Comparison of ENCODE assay signal across 8 cellular contexts in genomic region chr1:6185635-6186382, GRCh38. TPM values are rescaled to one million over a fixed set of nuclear protein-coding genes. Genes with fewer than 3 reads are reported as not detected.
DNase-seq lines count a peak whose midpoint lies in the region; ATAC-seq and TF ChIP-seq lines count a peak whose summit lies in the region.

No MANE protein-coding gene starts in this region.

- H3K4me3 ChIP-seq in AG09309 (ENCODE audit: control insufficient read depth, low read depth, low read length) = no peak overlapping the region
- no peak overlapping the region for H3K4me3 ChIP-seq in foreskin fibroblast (ENCODE audit: low read depth in 1 of 2, low read length in 2 of 2)

- DNase-seq in AG09309 (ENCODE audit: low read depth) = no peak
- DNase-seq in SK-MEL-5 (ENCODE audit: low read depth, low spot score) = peak; percentile 60
- peak; percentile 43 to 74 for DNase-seq in foreskin fibroblast
- DNase-seq in NK-92 treated with Interleukin-12 subunit alpha and Interleukin-12 subunit beta, amount 100 ng/mL, for 24 hours (lab: John Stamatoyannopoulos, UW) = no peak
- DNase-seq in omental fat pad (ENCODE audit: low spot score) = no peak
- no peak for DNase-seq in SW480 (ENCODE audit: low spot score)

- in situ Hi-C loops in SK-MEL-5 (cut with HindIII; ENCODE audit: low pct_unique_long_range_greater_than_20kb, low sequenced_read_pairs) = no loop called here

- ATAC-seq in GM21576 (IDR thresholded peaks at IDR 0.05; ENCODE audit: unreplicated experiment) (no peak), omental fat pad (ENCODE audit: low FRiP score) (no peak)

- peak; percentile 55 for TF ChIP-seq CTCF in AG09309 (IDR thresholded peaks at IDR 0.05; ENCODE audit: control insufficient read depth, insufficient read depth, low read depth, low read length, missing control alignments)
- TF ChIP-seq CTCF in GM12872 (IDR thresholded peaks at IDR 0.05; ENCODE audit: insufficient read depth, low read depth, low read length) = peak; percentile 52
- TF ChIP-seq CTCF in foreskin fibroblast (IDR thresholded peaks at IDR 0.05; ENCODE audit: low read depth, low read length) = peak; percentile 51
- no peak for TF ChIP-seq CTCF in omental fat pad (IDR thresholded peaks at IDR 0.05)

RNA-seq across cellular contexts. Expression of gene CHD5, which starts 5.7 kb away (rescaled TPM):
- total RNA-seq in SK-MEL-5 (2014; rRNA removed; shearing (Covaris generic)) = 0.08 and 0.13 TPM in 2 replicates
- polyA plus RNA-seq in SK-MEL-5 (2015; cell fraction: cytosol; rRNA removed) = 2.0 TPM in 1 of 2 replicates, not detected in the other
- 0.28 and 0.33 TPM in 2 replicates for polyA plus RNA-seq in SK-MEL-5 (2015; cell fraction: nucleus; rRNA removed)
- under 1 TPM in 3 of 4 donors, not detected in 1; 0.19 to 0.24 (median 0.19) TPM for total RNA-seq in omental fat pad

RNA-seq across cellular contexts. Expression of gene RPL22, which starts 13.6 kb away (rescaled TPM):
- 222 and 233 TPM in 2 replicates for total RNA-seq in SK-MEL-5 (2014; rRNA removed; shearing (Covaris generic))
- 181 and 197 TPM in 2 replicates for polyA plus RNA-seq in SK-MEL-5 (2015; cell fraction: cytosol; rRNA removed)
- 124 and 157 TPM in 2 replicates for polyA plus RNA-seq in SK-MEL-5 (2015; cell fraction: nucleus; rRNA removed)
- 100 to 1,000 TPM; 164 to 205 (median 191) TPM for total RNA-seq in omental fat pad

RNA-seq across cellular contexts. Expression of gene RNF207, which starts 20.1 kb away (rescaled TPM):
- 1.5 and 2.9 TPM in 2 replicates for total RNA-seq in SK-MEL-5 (2014; rRNA removed; shearing (Covaris generic))
- polyA plus RNA-seq in SK-MEL-5 (2015; cell fraction: cytosol; rRNA removed) = 1.2 and 2.0 TPM in 2 replicates
- polyA plus RNA-seq in SK-MEL-5 (2015; cell fraction: nucleus; rRNA removed) = 22.0 and 121 TPM in 2 replicates
- total RNA-seq in omental fat pad = 10 to 100 TPM in 2 of 4 donors, 1 to 10 TPM in 2; 5.2 to 48.2 (median 9.5) TPM

RNA-seq across cellular contexts. Expression of gene ICMT, which starts 50.0 kb away (rescaled TPM):
- 88.6 and 97.1 TPM in 2 replicates for total RNA-seq in SK-MEL-5 (2014; rRNA removed; shearing (Covaris generic))
- 81.7 and 106 TPM in 2 replicates for polyA plus RNA-seq in SK-MEL-5 (2015; cell fraction: cytosol; rRNA removed)
- 12.6 and 14.8 TPM in 2 replicates for polyA plus RNA-seq in SK-MEL-5 (2015; cell fraction: nucleus; rRNA removed)
- total RNA-seq in omental fat pad = 10 to 100 TPM; 47.7 to 70.2 (median 57.3) TPM

RNA-seq across cellular contexts. Expression of gene HES3, which starts 58.2 kb away (rescaled TPM):
- total RNA-seq in SK-MEL-5 (2014; rRNA removed; shearing (Covaris generic)) = not detected in 2 replicates
- not detected in 2 replicates for polyA plus RNA-seq in SK-MEL-5 (2015; cell fraction: cytosol; rRNA removed)
- polyA plus RNA-seq in SK-MEL-5 (2015; cell fraction: nucleus; rRNA removed) = not detected in 2 replicates
- total RNA-seq in omental fat pad = not detected

Comparison
In these comparisons a context has a peak if more than half of its experiments do, and no peak if none do; other contexts are left out.
1. DNase-seq: peak in SK-MEL-5 (single experiment) and foreskin fibroblast (2 of 2); none in AG09309 (single experiment), NK-92 treated with Interleukin-12 subunit alpha and Interleukin-12 subunit beta, amount 100 ng/mL, for 24 hours (single experiment), omental fat pad (single experiment) and SW480 (single experiment).
2. CTCF ChIP-seq: peak in AG09309 (single experiment), GM12872 (single experiment) and foreskin fibroblast (single experiment); none in omental fat pad (0 of 3).